In genomic region chr13:60214213-60215079, GRCh38 we compare ENCODE assay signal across 18 cellular contexts. TPM values are rescaled to one million over a fixed set of nuclear protein-coding genes. Genes with fewer than 3 reads are reported as not detected.
A peak's percentile ranks its signal among the peaks of the same experiment; 100 is the strongest.
DNase-seq lines count a peak whose midpoint lies in the region; ATAC-seq, FAIRE-seq and TF ChIP-seq lines count a peak whose summit lies in the region.
"Had no signal": no experiment of that assay in that cellular context is flagged by ENCODE, and none has a peak within 500 bp of the region (broad histone marks: within the 10 kb centered on the region; RNA-seq: fewer than 3 reads in every experiment).

No MANE protein-coding gene starts in this region.

- no TSS peak for BruUV-seq in K562 (replicated peaks; lab: Mats Ljungman, UMichigan)

- H3K9me1 ChIP-seq in K562 (ENCODE audit: control insufficient read depth, insufficient read depth, low read length) = no peaks in the 10 kb centered on the region

- H3K9me3 ChIP-seq in K562 (replicated peaks; ENCODE audit: control insufficient read depth, insufficient read depth, low read depth, low read length) = no peaks in the 10 kb centered on the region
- H3K9me3 ChIP-seq: BLaER1 had no signal

- H3K27me3 ChIP-seq in K562 (ENCODE audit: control insufficient read depth in 2 of 2, insufficient read depth in 2 of 2, low read length in 2 of 2) = no peaks in the 10 kb centered on the region
- H3K27me3 ChIP-seq: BLaER1 had no signal

- H3K36me3 ChIP-seq in K562 (ENCODE audit: control insufficient read depth, insufficient read depth, low read length) = no peaks in the 10 kb centered on the region
- H3K36me3 ChIP-seq: BLaER1 had no signal

- H3K4me3 ChIP-seq in AG10803 (ENCODE audit: low read length) (no peak overlapping the region), K562 (no peak overlapping the region), fibroblast of the aortic adventitia (ENCODE audit: low read depth, low read length) (no peak overlapping the region)
- H3K4me3 ChIP-seq: BLaER1 had no signal

- no peak for FAIRE-seq in K562 (lab: Jason Lieb, UNC)
- FAIRE-seq: A204.1 had no signal

- CTCF ChIA-PET in K562 (lab: Yijun Ruan, JAX; ENCODE audit: low intra/inter-chr PET ratio) = no interaction called here

- no peak overlapping the region for H3K27ac ChIP-seq in K562 (ENCODE audit: extremely low read depth, low read depth, low read length)
- H3K27ac ChIP-seq: BLaER1, HL-60 had no signal

- no peak for TF ChIP-seq RAD21 in K562 (CRISPR knock-in tag; conservative IDR thresholded peaks at IDR 0.05 in 1 of 2, IDR thresholded peaks at IDR 0.05 in 1 of 2)

- peak; percentile 57; the same call in 1 of the 2 replicates for TF ChIP-seq EP300 in K562 (IDR thresholded peaks at IDR 0.05; ENCODE audit: low read length)

- no peak for TF ChIP-seq CTCF in AG10803 (conservative IDR thresholded peaks at IDR 0.05; ENCODE audit: low read length)
- TF ChIP-seq CTCF in K562 (IDR thresholded peaks at IDR 0.05 in 2 of 3, conservative IDR thresholded peaks at IDR 0.05 in 1 of 3; ENCODE audit: insufficient read depth in 2 of 3, low read depth in 1 of 3, low read length in 3 of 3) = no peak
- no peak for TF ChIP-seq CTCF in fibroblast of the aortic adventitia (IDR thresholded peaks at IDR 0.05; ENCODE audit: insufficient read depth, low read length)

- H2AFZ ChIP-seq in K562 (ENCODE audit: low read depth, low read length) = no peak overlapping the region

- H3K79me2 ChIP-seq in K562 (ENCODE audit: control insufficient read depth, insufficient read depth, low read length) = no peaks in the 10 kb centered on the region

- no peak overlapping the region for H3K9ac ChIP-seq in K562 (ENCODE audit: insufficient read depth in 1 of 2, low read depth in 2 of 2, low read length in 2 of 2)
- H3K9ac ChIP-seq: BLaER1 had no signal

- 37% methylated on average over 6 of the region's 6 CpGs for WGBS in K562 (ENCODE audit: insufficient coverage, low coverage, missing lambda C conversion rate)

- H4K20me1 ChIP-seq in K562 (replicated peaks; ENCODE audit: control insufficient read depth, insufficient read depth, low read length) = no peaks in the 10 kb centered on the region
- H4K20me1 ChIP-seq: BLaER1 had no signal

- TF ChIP-seq POLR2A in K562 (conservative IDR thresholded peaks at IDR 0.05) = no peak

- H3K4me2 ChIP-seq in K562 (ENCODE audit: insufficient read depth, low read length) = no peak overlapping the region
- H3K4me2 ChIP-seq: BLaER1 had no signal

- peak; percentile 38; the same call in 2 of the 3 replicates for ATAC-seq in K562
- ATAC-seq: HCT116 had no signal

- DNase-seq in AG10803 (ENCODE audit: low read depth) (peak; percentile 6), OCI-M1 (lab: John Stamatoyannopoulos, UW) (peak; percentile 60), K562 (ENCODE audit: extremely low read depth in 1 of 4, low spot score in 3 of 4) (no peak), fibroblast of the aortic adventitia (ENCODE audit: low read depth) (peak; percentile 17), head of caudate nucleus (no peak), cardiac septum (ENCODE audit: low spot score) (no peak), A172 (ENCODE audit: low spot score) (no peak)
- DNase-seq: Calu3; CD4-positive, alpha-beta memory T cell; DMS79 treated with DMSO at 0.1 percent for 48 hours; GF-D8; GOT3; H7; HFFc6 had no signal

- POLR2A ChIA-PET in K562 (lab: Yijun Ruan, JAX) = interaction anchor here (1.0 to 1.4 kb wide), 2 partner anchors 10 to 17 kb away, joined by 4 read pairs; no protein-coding TSS in a partner anchor

- intact Hi-C loops in K562 (cut with micrococcal nuclease) = loop anchor here (2.0 kb wide), 1 partner anchor 50 kb away; no protein-coding TSS in a partner anchor
- intact Hi-C loops in head of caudate nucleus (cut with DNase I) = no loop called here
- intact Hi-C loops in cardiac septum (cut with DNase I) = no loop called here

- H3K4me1 ChIP-seq in K562 (replicated peaks in 1 of 2; ENCODE audit: control insufficient read depth in 2 of 2, insufficient read depth in 2 of 2, low read length in 2 of 2) = peaks cover 0 to 6% of the 10 kb centered on the region in 2 experiments; a peak in 1 of 5 replicates
- H3K4me1 ChIP-seq: BLaER1 had no signal

- in situ Hi-C loops in K562 (cut with MboI) = no loop called here

TF ChIP-seq in K562, 482 proteins besides CTCF, POLR2A, EP300 and RAD21 (continues in another document):
- TF ChIP-seq IRF9 (tag; IDR thresholded peaks at IDR 0.05) (peak; percentile 56; the same call in 1 of the 2 replicates), ZNF583 (CRISPR knock-in tag; IDR thresholded peaks at IDR 0.05) (no peak), POLR2H (tag; IDR thresholded peaks at IDR 0.05; ENCODE audit: low read depth) (peak; percentile 51; the same call in 1 of the 2 replicates), ZBTB17 (CRISPR knock-in tag; IDR thresholded peaks at IDR 0.05) (no peak), MAFG (tag; conservative IDR thresholded peaks at IDR 0.05) (no peak), NRF1 (conservative IDR thresholded peaks at IDR 0.05 in 1 of 2, IDR thresholded peaks at IDR 0.05 in 1 of 2) (peak; percentile 76 to 79), NFIC (IDR thresholded peaks at IDR 0.05) (no peak), ZC3H8 (IDR thresholded peaks at IDR 0.05) (no peak), ZFPM2 (CRISPR knock-in tag; IDR thresholded peaks at IDR 0.05) (no peak), MEIS2 (IDR thresholded peaks at IDR 0.05; ENCODE audit: partially characterized antibody) (peak; percentile 93), CTBP1 (IDR thresholded peaks at IDR 0.05; ENCODE audit: borderline replicate concordance) (peak; percentile 22; the same call in 1 of the 2 replicates), SOX6 (IDR thresholded peaks at IDR 0.05) (peak; percentile 85), CEBPG (CRISPR knock-in tag; IDR thresholded peaks at IDR 0.05) (peak; percentile 91), CEBPG (tag; conservative IDR thresholded peaks at IDR 0.05 in 1 of 2, IDR thresholded peaks at IDR 0.05 in 1 of 2) (peak; percentile 68 to 97), TRIM24 (IDR thresholded peaks at IDR 0.05) (peak; percentile 76 to 81; a peak in 2 of 4 replicates), ZSCAN32 (CRISPR knock-in tag; IDR thresholded peaks at IDR 0.05) (peak; percentile 80), SRSF7 (optimal IDR thresholded peaks at IDR 0.05; ENCODE audit: low read depth, low read length) (no peak), FOSL1 (tag; conservative IDR thresholded peaks at IDR 0.05) (peak; percentile 52; the same call in 1 of the 2 replicates), ZNF174 (CRISPR knock-in tag; IDR thresholded peaks at IDR 0.05) (no peak), KLF10 (CRISPR knock-in tag; IDR thresholded peaks at IDR 0.05) (no peak), ZNF134 (CRISPR knock-in tag; conservative IDR thresholded peaks at IDR 0.05) (no peak)

RNA-seq across cellular contexts. Expression of gene DIAPH3, which starts 50.7 kb away (rescaled TPM):
- total RNA-seq in K562 (2011; cell fraction: chromatin; rRNA removed; ENCODE audit: low replicate concordance) = 16.1 and 63.3 TPM in 2 replicates
- total RNA-seq in K562 (2011; cell fraction: nucleolus; rRNA removed) = 10.2 and 15.9 TPM in 2 replicates
- 20.3 and 23.1 TPM in 2 replicates for total RNA-seq in K562 (2011; cell fraction: nucleoplasm; rRNA removed)
- total RNA-seq in K562 (2014; rRNA removed) (9.3 and 10.4 TPM in 2 replicates), K562 (2014; rRNA removed; fragmentation: Illumina TruSeq; extraction: Trizol) (18.2 and 21.4 TPM in 2 replicates), K562 (2015; rRNA removed; fragmentation: Illumina TruSeq; extraction: Trizol) (14.3 and 14.7 TPM in 2 replicates), K562 (2021) (17.1 and 18.7 TPM in 2 replicates), fibroblast of the aortic adventitia (ENCODE audit: low replicate concordance) (4.8 and 40.9 TPM in 2 replicates), cardiac septum (0.38 TPM)
- polyA plus RNA-seq in K562 (2011; rRNA removed) (12.3 and 16.0 TPM in 2 replicates), K562 (2014; fragmentation: Illumina TruSeq; extraction: Trizol) (14.9 and 17.2 TPM in 2 replicates), K562 (2014; fragmentation: Nextera tagmentation; extraction: Ambion mirVana) (10 to 100 TPM in 1 of 2 experiments, 1 to 10 TPM in 1; 10.0 to 10.6 TPM), K562 (2014; rRNA removed) (8.4 and 9.0 TPM in 2 replicates)
- polyA plus RNA-seq in K562 (2011; cell fraction: cytosol; rRNA removed) = 3.5 and 6.4 TPM in 2 replicates
- polyA plus RNA-seq in K562 (2011; cell fraction: nucleus; rRNA removed) = 7.0 and 10.8 TPM in 2 replicates
- polyA plus RNA-seq in K562 (2012) = 10.8 and 16.4 TPM in 2 replicates
- 47.8 and 52.7 TPM in 2 replicates for polyA minus RNA-seq in K562 (2011; rRNA and poly(A)+ RNA removed)
- 11.1 and 14.1 TPM in 2 replicates for polyA minus RNA-seq in K562 (2011; cell fraction: cytosol; rRNA and poly(A)+ RNA removed)
- polyA minus RNA-seq in K562 (2011; cell fraction: nucleus; rRNA and poly(A)+ RNA removed) = 38.5 and 55.3 TPM in 2 replicates
- total RNA-seq in A172 (2014; rRNA removed; shearing (Covaris generic)) = 25.6 and 27.1 TPM in 2 replicates
- total RNA-seq: CD4-positive, alpha-beta memory T cell had no signal

Comparison
In these comparisons a context has a peak if more than half of its experiments do, and no peak if none do; other contexts are left out.
1. DNase-seq: peak in AG10803 (single experiment), OCI-M1 (single experiment) and fibroblast of the aortic adventitia (single experiment); none in K562 (0 of 4), head of caudate nucleus (0 of 42), cardiac septum (single experiment) and A172 (single experiment).